ENCODE assay signal across 1 cellular context in genomic region chr14:69876848-69877306, GRCh38.
TF ChIP-seq lines count a peak whose summit lies in the region.

No MANE protein-coding gene starts in this region.

TF ChIP-seq in HepG2, 621 proteins besides CTCF, POLR2A, EP300 and RAD21 (continued from another document and continues in another):
- peak; percentile 77 for TF ChIP-seq GATAD2A (CRISPR knock-in tag; IDR thresholded peaks at IDR 0.05)
- no peak for TF ChIP-seq ZNF83 (CRISPR knock-in tag; IDR thresholded peaks at IDR 0.05; ENCODE audit: borderline replicate concordance)
- no peak for TF ChIP-seq TCF12 (IDR thresholded peaks at IDR 0.05)
- TF ChIP-seq TCF12 (CRISPR knock-in tag; IDR thresholded peaks at IDR 0.05): peak; percentile 72
- TF ChIP-seq ZNF451 (CRISPR knock-in tag; IDR thresholded peaks at IDR 0.05): no peak
- peak; percentile 85; the same call in 1 of the 2 replicates for TF ChIP-seq IRF2 (CRISPR knock-in tag; IDR thresholded peaks at IDR 0.05)
- TF ChIP-seq ATF1 (CRISPR knock-in tag; IDR thresholded peaks at IDR 0.05): peak; percentile 45; the same call in 1 of the 2 replicates
- TF ChIP-seq BCL6 (CRISPR knock-in tag; IDR thresholded peaks at IDR 0.05): peak; percentile 74
- peak; percentile 83 for TF ChIP-seq HMGXB3 (CRISPR knock-in tag; IDR thresholded peaks at IDR 0.05; ENCODE audit: borderline replicate concordance)
- peak; percentile 21; the same call in 1 of the 2 replicates for TF ChIP-seq STAG1 (CRISPR knock-in tag; IDR thresholded peaks at IDR 0.05)
- TF ChIP-seq SIX4 (CRISPR knock-in tag; IDR thresholded peaks at IDR 0.05): peak; percentile 21; the same call in 1 of the 2 replicates
- no peak for TF ChIP-seq HOXD1 (CRISPR knock-in tag; IDR thresholded peaks at IDR 0.05)
- peak; percentile 58 for TF ChIP-seq ZMYM3 (CRISPR knock-in tag; IDR thresholded peaks at IDR 0.05)
- peak; percentile 71; the same call in 1 of the 2 replicates for TF ChIP-seq ESRRA (CRISPR knock-in tag; IDR thresholded peaks at IDR 0.05; ENCODE audit: low read depth)
- TF ChIP-seq ZNF317 (CRISPR knock-in tag; IDR thresholded peaks at IDR 0.05): peak; percentile 55; the same call in 1 of the 2 replicates
- peak; percentile 37; the same call in 1 of the 2 replicates for TF ChIP-seq ZMYM2 (CRISPR knock-in tag; IDR thresholded peaks at IDR 0.05)
- 0 out of 2 replicates have a peak, but pooled peaks have one; percentile 59 for TF ChIP-seq SNAPC2 (CRISPR knock-in tag; IDR thresholded peaks at IDR 0.05)
- TF ChIP-seq MYC (CRISPR knock-in tag; IDR thresholded peaks at IDR 0.05; ENCODE audit: borderline replicate concordance): peak; percentile 32; the same call in 1 of the 2 replicates
- TF ChIP-seq YY1 (IDR thresholded peaks at IDR 0.05; ENCODE audit: insufficient read depth, insufficient replicate concordance, low read depth, low read length): peak; percentile 18
- peak; percentile 23; the same call in 1 of the 2 replicates for TF ChIP-seq ZNF652 (CRISPR knock-in tag; IDR thresholded peaks at IDR 0.05; ENCODE audit: borderline replicate concordance, low read depth)
- TF ChIP-seq NR2C2 (CRISPR knock-in tag; IDR thresholded peaks at IDR 0.05; ENCODE audit: borderline replicate concordance): 0 out of 2 replicates have a peak, but pooled peaks have one; percentile 22
- peak in 1 of 2 experiments; percentile 37; a peak in 1 of 4 replicates for TF ChIP-seq NR2F1 (CRISPR knock-in tag; IDR thresholded peaks at IDR 0.05)
- peak; percentile 68; the same call in 1 of the 2 replicates for TF ChIP-seq POGZ (CRISPR knock-in tag; IDR thresholded peaks at IDR 0.05)
- TF ChIP-seq NFKBIZ (CRISPR knock-in tag; IDR thresholded peaks at IDR 0.05): peak; percentile 61; the same call in 1 of the 2 replicates
- TF ChIP-seq ZFP36L1 (CRISPR knock-in tag; IDR thresholded peaks at IDR 0.05): no peak
- no peak for TF ChIP-seq IKZF4 (CRISPR knock-in tag; IDR thresholded peaks at IDR 0.05; ENCODE audit: borderline replicate concordance, low read depth, not compliant biosample characterization)
- TF ChIP-seq TGIF2 (CRISPR knock-in tag; IDR thresholded peaks at IDR 0.05): 0 out of 2 replicates have a peak, but pooled peaks have one; percentile 48
- TF ChIP-seq NR2F2 (IDR thresholded peaks at IDR 0.05; ENCODE audit: borderline replicate concordance, low read depth): 0 out of 2 replicates have a peak, but pooled peaks have one; percentile 17
- 0 out of 2 replicates have a peak, but pooled peaks have one; percentile 27 for TF ChIP-seq MEIS2 (CRISPR knock-in tag; IDR thresholded peaks at IDR 0.05)
- no peak for TF ChIP-seq CERS6 (CRISPR knock-in tag; IDR thresholded peaks at IDR 0.05)
- peak; percentile 12; the same call in 1 of the 2 replicates for TF ChIP-seq SP5 (CRISPR knock-in tag; IDR thresholded peaks at IDR 0.05; ENCODE audit: borderline replicate concordance, low read depth)
- TF ChIP-seq ZSCAN9 (CRISPR knock-in tag; IDR thresholded peaks at IDR 0.05; ENCODE audit: borderline replicate concordance): 0 out of 2 replicates have a peak, but pooled peaks have one; percentile 23
- peak; percentile 41; the same call in 1 of the 2 replicates for TF ChIP-seq KDM1A (CRISPR knock-in tag; IDR thresholded peaks at IDR 0.05)
- TF ChIP-seq MIXL1 (CRISPR knock-in tag; IDR thresholded peaks at IDR 0.05): peak; percentile 81
- peak; percentile 52; the same call in 1 of the 2 replicates for TF ChIP-seq ZNF687 (CRISPR knock-in tag; IDR thresholded peaks at IDR 0.05)
- TF ChIP-seq SPEN (CRISPR knock-in tag; IDR thresholded peaks at IDR 0.05; ENCODE audit: low read depth): peak; percentile 34; the same call in 1 of the 2 replicates
- 0 out of 2 replicates have a peak, but pooled peaks have one; percentile 50 for TF ChIP-seq RCOR2 (CRISPR knock-in tag; IDR thresholded peaks at IDR 0.05)
- peak; percentile 80; the same call in 1 of the 2 replicates for TF ChIP-seq TARDBP (CRISPR knock-in tag; IDR thresholded peaks at IDR 0.05)
- TF ChIP-seq MXD4 (CRISPR knock-in tag; IDR thresholded peaks at IDR 0.05): peak; percentile 28; the same call in 1 of the 2 replicates
- no peak for TF ChIP-seq PAWR (CRISPR knock-in tag; IDR thresholded peaks at IDR 0.05; ENCODE audit: borderline replicate concordance)
- peak; percentile 81; the same call in 1 of the 2 replicates for TF ChIP-seq ETV5 (CRISPR knock-in tag; IDR thresholded peaks at IDR 0.05; ENCODE audit: borderline replicate concordance)
- peak; percentile 63; the same call in 1 of the 2 replicates for TF ChIP-seq DPF2 (CRISPR knock-in tag; IDR thresholded peaks at IDR 0.05; ENCODE audit: borderline replicate concordance, low read depth)
- TF ChIP-seq ZBTB33 (CRISPR knock-in tag; IDR thresholded peaks at IDR 0.05): peak; percentile 35; the same call in 1 of the 2 replicates
- TF ChIP-seq SMAD3 (CRISPR knock-in tag; IDR thresholded peaks at IDR 0.05): 0 out of 2 replicates have a peak, but pooled peaks have one; percentile 36
- 0 out of 2 replicates have a peak, but pooled peaks have one; percentile 52 for TF ChIP-seq MYPOP (CRISPR knock-in tag; IDR thresholded peaks at IDR 0.05)
- 0 out of 4 replicates have a peak, but pooled peaks of 1 of the 2 experiments have one; percentile 28 for TF ChIP-seq ATF4 (CRISPR knock-in tag; IDR thresholded peaks at IDR 0.05)
- TF ChIP-seq KDM5B (CRISPR knock-in tag; IDR thresholded peaks at IDR 0.05; ENCODE audit: borderline replicate concordance): 0 out of 2 replicates have a peak, but pooled peaks have one; percentile 67
- peak; percentile 54; the same call in 1 of the 2 replicates for TF ChIP-seq HOMEZ (CRISPR knock-in tag; IDR thresholded peaks at IDR 0.05; ENCODE audit: low read depth)
- 0 out of 2 replicates have a peak, but pooled peaks have one; percentile 60 for TF ChIP-seq ZFP37 (CRISPR knock-in tag; IDR thresholded peaks at IDR 0.05; ENCODE audit: borderline replicate concordance)
- peak; percentile 68; the same call in 1 of the 2 replicates for TF ChIP-seq MAX (IDR thresholded peaks at IDR 0.05)
- peak; percentile 78; the same call in 1 of the 2 replicates for TF ChIP-seq RXRA (CRISPR knock-in tag; IDR thresholded peaks at IDR 0.05)
